ENCODE assay signal across 22 cellular contexts in the genomic region with DNA sequence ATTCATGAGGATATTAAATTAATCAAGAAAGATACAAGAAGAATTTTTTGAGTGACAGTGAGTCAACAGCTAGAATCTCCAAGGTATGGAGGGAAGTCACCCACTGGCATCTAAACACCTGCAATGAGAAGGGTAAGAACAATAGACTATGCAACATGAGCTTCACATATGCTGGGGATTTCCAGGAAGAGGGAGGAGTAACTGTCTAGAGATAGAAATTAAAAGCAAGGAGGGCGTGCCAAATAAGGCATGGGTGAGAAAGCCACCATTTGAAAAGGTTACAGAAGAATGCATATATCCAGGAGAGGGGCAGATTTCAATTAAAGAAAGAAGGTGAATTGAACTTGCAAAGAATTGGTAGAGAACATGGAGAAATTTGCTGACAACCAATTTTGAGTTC.
A peak's percentile ranks its signal among the peaks of the same experiment; 100 is the strongest.
DNase-seq lines count a peak whose midpoint lies in the region; ATAC-seq, FAIRE-seq and TF ChIP-seq lines count a peak whose summit lies in the region.
"Had no signal": no experiment of that assay in that cellular context is flagged by ENCODE, and none has a peak within 500 bp of the region (broad histone marks: within the 10 kb centered on the region; RNA-seq: fewer than 3 reads in every experiment).

No MANE protein-coding gene starts in this region.

- peak; percentile 15 for DNase-seq in GM13976 (ENCODE audit: low spot score)
- no peak for DNase-seq in RWPE2 (ENCODE audit: low spot score)
- no peak for DNase-seq in frontal cortex (ENCODE audit: low spot score in 2 of 2)
- DNase-seq in islet precursor cell = no peak
- DNase-seq in activated CD4-positive, alpha-beta T cell treated with anti-CD3 and anti-CD28 coated beads, Interleukin-2, amount 50 U/mL, for 4 hours = no peak
- DNase-seq: activated CD4-positive, alpha-beta T cell treated with anti-CD3 and anti-CD28 coated beads for 1 hour; activated CD8-positive, alpha-beta memory T cell treated with anti-CD3 and anti-CD28 coated beads, Interleukin-2, amount 50 U/mL, for 4 hours; activated effector memory CD4-positive, alpha-beta T cell treated with anti-CD3 and anti-CD28 coated beads, Interleukin-2, amount 50 U/mL, for 16 hours; adrenal gland; KBM-7; lower lobe of right lung; NCI-H2171; NCI-H82; SK-N-SH had no signal

- H3K27ac ChIP-seq in RWPE2 (ENCODE audit: poor library complexity, severe bottlenecking) = no peak overlapping the region
- H3K27ac ChIP-seq: adrenal gland, lower lobe of right lung, neutrophil had no signal

- peaks cover 2% of the 10 kb centered on the region for H3K27me3 ChIP-seq in RWPE2 (ENCODE audit: insufficient read depth, poor library complexity, severe bottlenecking)
- H3K27me3 ChIP-seq: adrenal gland, neutrophil had no signal

- in situ Hi-C loops in GM13976 (cut with MboI; ENCODE audit: low sequenced_read_pairs, unreplicated experiment) = no loop called here

- FAIRE-seq in frontal cortex (lab: Jason Lieb, UNC) = no peak
- FAIRE-seq: bronchial epithelial cell, H1, keratinocyte, RCC 7860 had no signal

- H3K36me3 ChIP-seq in RWPE2 (ENCODE audit: low read depth) = no peaks in the 10 kb centered on the region
- H3K36me3 ChIP-seq: adrenal gland, lower lobe of right lung, neutrophil had no signal

- no peaks in the 10 kb centered on the region for H3K9me3 ChIP-seq in RWPE2 (ENCODE audit: severe bottlenecking)
- H3K9me3 ChIP-seq: adrenal gland, lower lobe of right lung, neutrophil, SK-N-SH had no signal

- H3K4me3 ChIP-seq in RWPE2 (ENCODE audit: severe bottlenecking) = no peak overlapping the region
- H3K4me3 ChIP-seq: adrenal gland, lower lobe of right lung had no signal

- no peaks in the 10 kb centered on the region for H3K4me1 ChIP-seq in RWPE2 (ENCODE audit: insufficient read depth, poor library complexity, severe bottlenecking)
- H3K4me1 ChIP-seq: adrenal gland, lower lobe of right lung had no signal

- ATAC-seq in GM18907 (IDR thresholded peaks at IDR 0.05; ENCODE audit: unreplicated experiment) (peak; percentile 68), HG03460 (IDR thresholded peaks at IDR 0.05; ENCODE audit: unreplicated experiment) (peak; percentile 61), RWPE2 (ENCODE audit: low read depth) (0 out of 3 replicates have a peak, but pooled peaks have one; percentile 31), GM21576 (IDR thresholded peaks at IDR 0.05; ENCODE audit: unreplicated experiment) (no peak)
- ATAC-seq: lower lobe of right lung had no signal

- TF ChIP-seq CTCF in GM13976 (IDR thresholded peaks at IDR 0.05; ENCODE audit: borderline replicate concordance, control extremely low read depth, extremely low read depth, insufficient read depth, missing control alignments) = no peak
- TF ChIP-seq CTCF in RWPE2 (IDR thresholded peaks at IDR 0.05; ENCODE audit: poor library complexity, severe bottlenecking) = no peak
